13 cellular contexts compared by ENCODE assay signal in the genomic region with DNA sequence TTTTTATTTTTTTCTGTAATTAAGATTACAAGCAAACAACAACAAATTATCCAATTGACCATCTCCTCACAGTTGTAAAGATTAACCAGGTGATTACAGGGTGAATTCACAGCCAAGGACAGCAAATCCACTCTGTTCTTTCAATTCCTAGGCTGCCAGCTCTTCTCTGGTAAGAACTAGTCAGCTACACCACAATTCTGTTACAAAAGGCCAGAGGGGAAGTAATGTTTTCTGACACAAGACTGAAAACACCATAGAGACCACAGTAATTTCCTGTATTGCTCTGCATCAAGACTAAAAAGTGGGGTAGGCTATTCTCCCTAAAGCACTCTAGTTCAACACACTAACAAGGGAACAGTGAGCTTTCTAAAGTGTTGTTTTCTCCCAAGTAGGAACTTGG. TPM values are rescaled to one million over a fixed set of nuclear protein-coding genes. Genes with fewer than 3 reads are reported as not detected.
DNase-seq lines count a peak whose midpoint lies in the region; ATAC-seq and TF ChIP-seq lines count a peak whose summit lies in the region.
"Had no signal": no experiment of that assay in that cellular context is flagged by ENCODE, and none has a peak within 500 bp of the region (broad histone marks: within the 10 kb centered on the region; RNA-seq: fewer than 3 reads in every experiment).

No MANE protein-coding gene starts in this region.

- POLR2A ChIA-PET in MCF 10A (lab: Yijun Ruan, JAX): no interaction called here
- POLR2A ChIA-PET in activated CD4-positive, alpha-beta memory T cell treated with anti-CD3 and anti-CD28 coated beads for 36 hours (lab: Charles Lee): no interaction called here

- intact Hi-C loops in MCF 10A (cut with micrococcal nuclease): no loop called here
- intact Hi-C loops in breast epithelium (cut with DNase I; ENCODE audit: low total_unique reads): no loop called here
- intact Hi-C loops in activated CD4-positive, alpha-beta memory T cell treated with anti-CD3 and anti-CD28 coated beads for 36 hours (cut with micrococcal nuclease): no loop called here

- H3K27ac ChIP-seq in breast epithelium: no peak overlapping the region
- H3K27ac ChIP-seq: HL-60 had no signal

- no TSS peak for BruUV-seq in MCF 10A (replicated peaks; lab: Mats Ljungman, UMichigan)

- no peak for TF ChIP-seq POLR2A in breast epithelium (IDR thresholded peaks at IDR 0.05)

- H3K36me3 ChIP-seq in breast epithelium: no peaks in the 10 kb centered on the region

- DNase-seq in MCF 10A (ENCODE audit: unreplicated experiment) (peak; percentile 49), breast epithelium (ENCODE audit: low spot score in 2 of 2) (no peak), NCI-H510A treated with DMSO at 0.1 percent for 48 hours (lab: John Stamatoyannopoulos, UW) (no peak), NCI-H2227 treated with DMSO at 0.1 percent for 48 hours (lab: John Stamatoyannopoulos, UW) (no peak), OCI-M1 (lab: John Stamatoyannopoulos, UW) (no peak)
- no peak for DNase-seq in activated CD4-positive, alpha-beta memory T cell treated with anti-CD3 and anti-CD28 coated beads for 36 hours
- DNase-seq: CD4-positive, CD25-positive, alpha-beta regulatory T cell; NCI-H2107 had no signal

- H3K27me3 ChIP-seq in breast epithelium: no peaks in the 10 kb centered on the region

- peaks cover 45% of the 10 kb centered on the region for H3K4me1 Mint-ChIP-seq in MCF 10A (ENCODE audit: insufficient read depth, unreplicated experiment)
- peaks cover 9% of the 10 kb centered on the region for H3K4me1 Mint-ChIP-seq in activated CD4-positive, alpha-beta memory T cell treated with anti-CD3 and anti-CD28 coated beads for 36 hours (ENCODE audit: low read depth)
- H3K4me1 Mint-ChIP-seq: CD4-positive, CD25-positive, alpha-beta regulatory T cell had no signal

- CTCF ChIA-PET in MCF 10A (lab: Yijun Ruan, JAX): interaction anchor here (0.8 to 1.4 kb wide), 2 partner anchors 23 to 41 kb away, joined by 4 to 5 read pairs; no protein-coding TSS in a partner anchor
- CTCF ChIA-PET in activated CD4-positive, alpha-beta memory T cell treated with anti-CD3 and anti-CD28 coated beads for 36 hours (lab: Charles Lee): no interaction called here

- peak overlapping the region; percentile 73 for H3K27ac Mint-ChIP-seq in MCF 10A (ENCODE audit: low read depth, unreplicated experiment)
- peak overlapping the region; percentile 61 for H3K27ac Mint-ChIP-seq in activated CD4-positive, alpha-beta memory T cell treated with anti-CD3 and anti-CD28 coated beads for 36 hours
- H3K27ac Mint-ChIP-seq: CD4-positive, CD25-positive, alpha-beta regulatory T cell had no signal

- TF ChIP-seq CTCF in MCF 10A (IDR thresholded peaks at IDR 0.05; ENCODE audit: unreplicated experiment): no peak
- no peak for TF ChIP-seq CTCF in breast epithelium (IDR thresholded peaks at IDR 0.05)

- H3K4me3 ChIP-seq in breast epithelium: no peak overlapping the region

- H3K4me1 ChIP-seq in breast epithelium: no peaks in the 10 kb centered on the region

- no peaks in the 10 kb centered on the region for H3K36me3 Mint-ChIP-seq in MCF 10A (ENCODE audit: insufficient read depth, unreplicated experiment)
- H3K36me3 Mint-ChIP-seq in activated CD4-positive, alpha-beta memory T cell treated with anti-CD3 and anti-CD28 coated beads for 36 hours: no peaks in the 10 kb centered on the region
- H3K36me3 Mint-ChIP-seq: CD4-positive, CD25-positive, alpha-beta regulatory T cell had no signal

- no peaks in the 10 kb centered on the region for H3K27me3 Mint-ChIP-seq in MCF 10A (ENCODE audit: insufficient read depth, unreplicated experiment)
- H3K27me3 Mint-ChIP-seq in activated CD4-positive, alpha-beta memory T cell treated with anti-CD3 and anti-CD28 coated beads for 36 hours: peaks cover 1% of the 10 kb centered on the region

- no peaks in the 10 kb centered on the region for H3K9me3 ChIP-seq in breast epithelium

- no peaks in the 10 kb centered on the region for H3K9me3 Mint-ChIP-seq in MCF 10A (ENCODE audit: unreplicated experiment)
- no peaks in the 10 kb centered on the region for H3K9me3 Mint-ChIP-seq in activated CD4-positive, alpha-beta memory T cell treated with anti-CD3 and anti-CD28 coated beads for 36 hours

- ATAC-seq in HG03196 (IDR thresholded peaks at IDR 0.05; ENCODE audit: unreplicated experiment) (peak; percentile 82), HG02840 (IDR thresholded peaks at IDR 0.05; ENCODE audit: low FRiP score, unreplicated experiment) (no peak)

- no peak overlapping the region for H3K4me3 Mint-ChIP-seq in MCF 10A (ENCODE audit: unreplicated experiment)
- no peak overlapping the region for H3K4me3 Mint-ChIP-seq in activated CD4-positive, alpha-beta memory T cell treated with anti-CD3 and anti-CD28 coated beads for 36 hours
- H3K4me3 Mint-ChIP-seq: CD4-positive, CD25-positive, alpha-beta regulatory T cell had no signal

RNA-seq across cellular contexts. Expression of a gene that starts 10.6 kb away (rescaled TPM):
- total RNA-seq in MCF 10A (2022) (not detected in 2 replicates), breast epithelium (not detected)
- not detected for total RNA-seq in activated CD4-positive, alpha-beta memory T cell treated with anti-CD3 and anti-CD28 coated beads for 36 hours
- total RNA-seq: CD4-positive, CD25-positive, alpha-beta regulatory T cell; lung microvascular endothelial cell; T-helper 1 cell treated with Interleukin-12 subunit alpha and Interleukin-12 subunit beta and Interleukin-4 antibody, amounts not matched to agents 30 ng/mL and 1 ng/mL, for 36 hours had no signal
